Comparison of ENCODE assay signal across 8 cellular contexts in the genomic region with DNA sequence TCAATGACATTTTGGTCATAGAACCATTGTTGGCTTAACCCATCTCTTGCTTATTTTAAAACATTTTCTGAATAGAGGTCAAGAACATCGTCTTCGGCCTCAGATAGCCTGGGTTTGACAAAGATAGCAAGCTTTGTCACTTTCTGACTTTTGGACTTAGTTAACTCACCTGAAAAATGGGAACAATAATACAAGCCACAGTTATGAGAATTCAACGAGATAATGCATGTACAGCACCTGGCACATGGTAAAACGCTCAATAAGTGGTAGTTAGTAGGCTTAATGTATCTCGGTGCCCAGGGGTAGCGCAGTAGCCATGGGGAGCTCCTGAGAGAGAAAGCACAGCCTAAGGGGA. TPM values are rescaled to one million over a fixed set of nuclear protein-coding genes. Genes with fewer than 3 reads are reported as not detected.
DNase-seq lines count a peak whose midpoint lies in the region; TF ChIP-seq lines count a peak whose summit lies in the region.

No MANE protein-coding gene starts in this region.

- H4K20me1 ChIP-seq in Karpas-422 (ENCODE audit: insufficient read depth, low read depth, low read length) (peaks cover 11% of the 10 kb centered on the region; the same call in 1 of the 2 replicates), osteoblast (ENCODE audit: insufficient read depth, low read length) (peaks cover 9% of the 10 kb centered on the region)

- H3K9ac ChIP-seq in Karpas-422 (ENCODE audit: low read length) = peak overlapping the region; percentile 90

- H3K9me2 ChIP-seq in Karpas-422 (replicated peaks; ENCODE audit: insufficient read depth, low read length) = no peaks in the 10 kb centered on the region

- H3K79me2 ChIP-seq in Karpas-422 (ENCODE audit: low read length) = peaks cover 88% of the 10 kb centered on the region
- H3K79me2 ChIP-seq in osteoblast (ENCODE audit: insufficient read depth, low read length) = peaks cover 65% of the 10 kb centered on the region

- DNase-seq in Karpas-422 (no peak), osteoblast (ENCODE audit: insufficient read length, low spot score, missing footprints) (no peak), NCI-H510A (lab: John Stamatoyannopoulos, UW) (no peak), NCI-H524 (lab: John Stamatoyannopoulos, UW) (no peak)
- no peak for DNase-seq in effector memory CD4-positive, alpha-beta T cell
- DNase-seq in stimulated activated CD4-positive, alpha-beta T cell treated with anti-CD3 and anti-CD28 coated beads, Interleukin-15, amount 100 ng/mL, for 24 hours = no peak
- no peak for DNase-seq in activated effector memory CD4-positive, alpha-beta T cell treated with Interleukin-2 at 50 U/mL for 16 hours

- H3K27ac ChIP-seq in Karpas-422 (ENCODE audit: low read length) = peak overlapping the region; percentile 67
- H3K27ac ChIP-seq in effector memory CD4-positive, alpha-beta T cell (ENCODE audit: insufficient read depth, low read length, poor library complexity, severe bottlenecking) = peak overlapping the region; percentile 69
- peak overlapping the region; percentile 65 for H3K27ac ChIP-seq in osteoblast (ENCODE audit: low read depth, low read length)

- H3K27me3 ChIP-seq in Karpas-422 (ENCODE audit: low read length) = no peaks in the 10 kb centered on the region
- H3K27me3 ChIP-seq in effector memory CD4-positive, alpha-beta T cell (replicated peaks; ENCODE audit: control insufficient read depth, insufficient read depth, low read length, poor library complexity, severe bottlenecking) = no peaks in the 10 kb centered on the region
- no peaks in the 10 kb centered on the region for H3K27me3 ChIP-seq in osteoblast (ENCODE audit: insufficient read depth, low read length)

- H3K4me2 ChIP-seq in Karpas-422 (ENCODE audit: low read depth, low read length, poor library complexity, severe bottlenecking) = peak overlapping the region; percentile 88
- peak overlapping the region; percentile 94 for H3K4me2 ChIP-seq in osteoblast (ENCODE audit: insufficient read depth, low read length)

- H3K9me3 ChIP-seq in Karpas-422 (ENCODE audit: low read length) (no peaks in the 10 kb centered on the region), osteoblast (ENCODE audit: low read depth, low read length) (no peaks in the 10 kb centered on the region)
- no peaks in the 10 kb centered on the region for H3K9me3 ChIP-seq in effector memory CD4-positive, alpha-beta T cell (ENCODE audit: control insufficient read depth, low read length)

- H2AFZ ChIP-seq in Karpas-422 (ENCODE audit: low read length) = peak overlapping the region; percentile 75; the same call in 1 of the 2 replicates
- H2AFZ ChIP-seq in osteoblast (ENCODE audit: low read length) = peak overlapping the region; percentile 98

- H3K4me1 ChIP-seq in Karpas-422 (ENCODE audit: low read length) (peaks cover 42% of the 10 kb centered on the region), osteoblast (ENCODE audit: insufficient read depth, low read length) (peaks cover 21% of the 10 kb centered on the region)
- H3K4me1 ChIP-seq in effector memory CD4-positive, alpha-beta T cell (ENCODE audit: control insufficient read depth, insufficient read depth, low read length, poor library complexity, severe bottlenecking) = peaks cover 23% of the 10 kb centered on the region

- TF ChIP-seq CTCF in osteoblast (IDR thresholded peaks at IDR 0.05; ENCODE audit: extremely low read depth, low read depth, low read length) = no peak

- H3K4me3 ChIP-seq in GM08714 (ENCODE audit: low read length) (peak overlapping the region; percentile 93; the same call in 1 of the 2 replicates), Karpas-422 (ENCODE audit: low read length) (peak overlapping the region; percentile 98), osteoblast (ENCODE audit: insufficient read depth, low read length) (peak overlapping the region; percentile 91)
- peak overlapping the region; percentile 96 for H3K4me3 ChIP-seq in effector memory CD4-positive, alpha-beta T cell (ENCODE audit: insufficient read depth, low read depth, low read length, poor library complexity, severe bottlenecking)

- H3K36me3 ChIP-seq in Karpas-422 (ENCODE audit: insufficient read depth, low read length) = peaks cover 14% of the 10 kb centered on the region; the same call in 1 of the 2 replicates
- peaks cover 6% of the 10 kb centered on the region for H3K36me3 ChIP-seq in effector memory CD4-positive, alpha-beta T cell (ENCODE audit: control insufficient read depth, insufficient read depth, low read length)
- peaks cover 12% of the 10 kb centered on the region for H3K36me3 ChIP-seq in osteoblast (ENCODE audit: insufficient read depth, low read length)

RNA-seq across cellular contexts. Expression of a gene that starts 0.4 kb away (rescaled TPM):
- 40.4 and 67.6 TPM in 2 replicates for total RNA-seq in Karpas-422 (2014; rRNA removed; shearing (Covaris generic); ENCODE audit: low replicate concordance)
- 19.5 and 19.7 TPM in 2 replicates for total RNA-seq in osteoblast

RNA-seq across cellular contexts. Expression of a gene that starts 4.7 kb away (rescaled TPM):
- total RNA-seq in Karpas-422 (2014; rRNA removed; shearing (Covaris generic); ENCODE audit: low replicate concordance) = 67.2 and 87.8 TPM in 2 replicates
- total RNA-seq in osteoblast = 19.2 and 21.5 TPM in 2 replicates
